ENCODE assay signal across 1 cellular context in the genomic region with DNA sequence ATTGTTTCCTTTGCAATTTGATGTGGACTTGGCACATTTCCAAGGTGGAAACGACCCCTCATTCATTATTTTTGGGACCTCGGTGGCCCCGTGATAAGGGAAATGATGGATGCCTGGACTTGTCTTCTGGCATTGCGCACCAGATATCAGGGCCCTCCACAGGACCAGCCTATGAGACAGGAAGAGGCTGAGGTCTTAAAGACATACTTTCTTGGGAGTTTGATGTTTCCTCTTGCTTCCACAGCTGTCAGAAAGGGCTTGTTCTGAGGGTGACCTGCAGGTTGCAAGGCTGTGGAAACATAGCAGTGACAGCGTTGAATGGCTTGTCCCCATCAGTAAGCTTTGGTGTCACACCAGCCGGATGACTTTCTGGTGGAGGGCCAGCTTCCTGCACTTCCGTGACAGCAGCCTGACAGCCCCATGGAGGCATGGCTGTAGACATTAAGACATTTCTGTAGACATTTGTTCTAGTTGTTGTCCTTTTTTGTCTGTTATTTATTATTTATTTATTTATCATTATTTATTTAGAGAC.
TF ChIP-seq lines count a peak whose summit lies in the region.

No MANE protein-coding gene starts in this region.

TF ChIP-seq in HepG2, 621 proteins besides CTCF, POLR2A, EP300 and RAD21 (continued from another document):
- TF ChIP-seq, protein P1, sequence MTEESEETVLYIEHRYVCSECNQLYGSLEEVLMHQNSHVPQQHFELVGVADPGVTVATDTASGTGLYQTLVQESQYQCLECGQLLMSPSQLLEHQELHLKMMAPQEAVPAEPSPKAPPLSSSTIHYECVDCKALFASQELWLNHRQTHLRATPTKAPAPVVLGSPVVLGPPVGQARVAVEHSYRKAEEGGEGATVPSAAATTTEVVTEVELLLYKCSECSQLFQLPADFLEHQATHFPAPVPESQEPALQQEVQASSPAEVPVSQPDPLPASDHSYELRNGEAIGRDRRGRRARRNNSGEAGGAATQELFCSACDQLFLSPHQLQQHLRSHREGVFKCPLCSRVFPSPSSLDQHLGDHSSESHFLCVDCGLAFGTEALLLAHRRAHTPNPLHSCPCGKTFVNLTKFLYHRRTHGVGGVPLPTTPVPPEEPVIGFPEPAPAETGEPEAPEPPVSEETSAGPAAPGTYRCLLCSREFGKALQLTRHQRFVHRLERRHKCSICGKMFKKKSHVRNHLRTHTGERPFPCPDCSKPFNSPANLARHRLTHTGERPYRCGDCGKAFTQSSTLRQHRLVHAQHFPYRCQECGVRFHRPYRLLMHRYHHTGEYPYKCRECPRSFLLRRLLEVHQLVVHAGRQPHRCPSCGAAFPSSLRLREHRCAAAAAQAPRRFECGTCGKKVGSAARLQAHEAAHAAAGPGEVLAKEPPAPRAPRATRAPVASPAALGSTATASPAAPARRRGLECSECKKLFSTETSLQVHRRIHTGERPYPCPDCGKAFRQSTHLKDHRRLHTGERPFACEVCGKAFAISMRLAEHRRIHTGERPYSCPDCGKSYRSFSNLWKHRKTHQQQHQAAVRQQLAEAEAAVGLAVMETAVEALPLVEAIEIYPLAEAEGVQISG (CRISPR knock-in tag; IDR thresholded peaks at IDR 0.05) = no peak
- no peak for TF ChIP-seq IKZF1 (IDR thresholded peaks at IDR 0.05)
- TF ChIP-seq, protein P2, sequence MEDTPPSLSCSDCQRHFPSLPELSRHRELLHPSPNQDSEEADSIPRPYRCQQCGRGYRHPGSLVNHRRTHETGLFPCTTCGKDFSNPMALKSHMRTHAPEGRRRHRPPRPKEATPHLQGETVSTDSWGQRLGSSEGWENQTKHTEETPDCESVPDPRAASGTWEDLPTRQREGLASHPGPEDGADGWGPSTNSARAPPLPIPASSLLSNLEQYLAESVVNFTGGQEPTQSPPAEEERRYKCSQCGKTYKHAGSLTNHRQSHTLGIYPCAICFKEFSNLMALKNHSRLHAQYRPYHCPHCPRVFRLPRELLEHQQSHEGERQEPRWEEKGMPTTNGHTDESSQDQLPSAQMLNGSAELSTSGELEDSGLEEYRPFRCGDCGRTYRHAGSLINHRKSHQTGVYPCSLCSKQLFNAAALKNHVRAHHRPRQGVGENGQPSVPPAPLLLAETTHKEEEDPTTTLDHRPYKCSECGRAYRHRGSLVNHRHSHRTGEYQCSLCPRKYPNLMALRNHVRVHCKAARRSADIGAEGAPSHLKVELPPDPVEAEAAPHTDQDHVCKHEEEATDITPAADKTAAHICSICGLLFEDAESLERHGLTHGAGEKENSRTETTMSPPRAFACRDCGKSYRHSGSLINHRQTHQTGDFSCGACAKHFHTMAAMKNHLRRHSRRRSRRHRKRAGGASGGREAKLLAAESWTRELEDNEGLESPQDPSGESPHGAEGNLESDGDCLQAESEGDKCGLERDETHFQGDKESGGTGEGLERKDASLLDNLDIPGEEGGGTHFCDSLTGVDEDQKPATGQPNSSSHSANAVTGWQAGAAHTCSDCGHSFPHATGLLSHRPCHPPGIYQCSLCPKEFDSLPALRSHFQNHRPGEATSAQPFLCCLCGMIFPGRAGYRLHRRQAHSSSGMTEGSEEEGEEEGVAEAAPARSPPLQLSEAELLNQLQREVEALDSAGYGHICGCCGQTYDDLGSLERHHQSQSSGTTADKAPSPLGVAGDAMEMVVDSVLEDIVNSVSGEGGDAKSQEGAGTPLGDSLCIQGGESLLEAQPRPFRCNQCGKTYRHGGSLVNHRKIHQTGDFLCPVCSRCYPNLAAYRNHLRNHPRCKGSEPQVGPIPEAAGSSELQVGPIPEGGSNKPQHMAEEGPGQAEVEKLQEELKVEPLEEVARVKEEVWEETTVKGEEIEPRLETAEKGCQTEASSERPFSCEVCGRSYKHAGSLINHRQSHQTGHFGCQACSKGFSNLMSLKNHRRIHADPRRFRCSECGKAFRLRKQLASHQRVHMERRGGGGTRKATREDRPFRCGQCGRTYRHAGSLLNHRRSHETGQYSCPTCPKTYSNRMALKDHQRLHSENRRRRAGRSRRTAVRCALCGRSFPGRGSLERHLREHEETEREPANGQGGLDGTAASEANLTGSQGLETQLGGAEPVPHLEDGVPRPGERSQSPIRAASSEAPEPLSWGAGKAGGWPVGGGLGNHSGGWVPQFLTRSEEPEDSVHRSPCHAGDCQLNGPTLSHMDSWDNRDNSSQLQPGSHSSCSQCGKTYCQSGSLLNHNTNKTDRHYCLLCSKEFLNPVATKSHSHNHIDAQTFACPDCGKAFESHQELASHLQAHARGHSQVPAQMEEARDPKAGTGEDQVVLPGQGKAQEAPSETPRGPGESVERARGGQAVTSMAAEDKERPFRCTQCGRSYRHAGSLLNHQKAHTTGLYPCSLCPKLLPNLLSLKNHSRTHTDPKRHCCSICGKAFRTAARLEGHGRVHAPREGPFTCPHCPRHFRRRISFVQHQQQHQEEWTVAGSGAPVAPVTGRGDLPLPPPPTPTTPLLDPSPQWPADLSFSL (CRISPR knock-in tag; IDR thresholded peaks at IDR 0.05) = no peak
- TF ChIP-seq SOX6 (IDR thresholded peaks at IDR 0.05) = no peak
- TF ChIP-seq SOX6 (CRISPR knock-in tag; IDR thresholded peaks at IDR 0.05) = no peak
- no peak for TF ChIP-seq CREB1 (IDR thresholded peaks at IDR 0.05)
- no peak for TF ChIP-seq CREB1 (CRISPR knock-in tag; IDR thresholded peaks at IDR 0.05)
- no peak for TF ChIP-seq CCAR2 (optimal IDR thresholded peaks at IDR 0.05; ENCODE audit: low read depth, low read length)
- TF ChIP-seq EZH2 (conservative IDR thresholded peaks at IDR 0.05; ENCODE audit: low read depth, low read length) = no peak
- no peak for TF ChIP-seq ZNF530 (CRISPR knock-in tag; IDR thresholded peaks at IDR 0.05; ENCODE audit: low read depth)
- TF ChIP-seq SOX5 (CRISPR knock-in tag; IDR thresholded peaks at IDR 0.05; ENCODE audit: borderline replicate concordance) = no peak
- TF ChIP-seq ZNF460 (CRISPR knock-in tag; IDR thresholded peaks at IDR 0.05; ENCODE audit: borderline replicate concordance) = no peak
- TF ChIP-seq ZNF253 (CRISPR knock-in tag; IDR thresholded peaks at IDR 0.05; ENCODE audit: borderline replicate concordance) = no peak
- no peak for TF ChIP-seq ZFP1 (CRISPR knock-in tag; IDR thresholded peaks at IDR 0.05)
